8 cellular contexts compared by ENCODE assay signal in genomic region chr3:52144034-52144795, GRCh38. TPM values are rescaled to one million over a fixed set of nuclear protein-coding genes. Genes with fewer than 3 reads are reported as not detected.
DNase-seq lines count a peak whose midpoint lies in the region; ATAC-seq and TF ChIP-seq lines count a peak whose summit lies in the region.

No MANE protein-coding gene starts in this region.

- no peaks in the 10 kb centered on the region for H3K9me3 ChIP-seq in adrenal gland (replicated peaks in 1 of 3)
- H3K9me3 ChIP-seq in heart right ventricle: no peaks in the 10 kb centered on the region

- TF ChIP-seq POLR2A in adrenal gland (IDR thresholded peaks at IDR 0.05): no peak

- intact Hi-C loops in adrenal gland (cut with DNase I): loop anchor here (2.0 kb wide), 1 partner anchor 143 kb away; no protein-coding TSS in a partner anchor
- intact Hi-C loops in heart right ventricle (cut with DNase I): loop anchor here (1.0 to 5.0 kb wide), 12 partner anchors 87 to 202 kb away; partner anchors contain the start of genes DUSP7 (in 2 of the 10), PARP3 (in 2 of the 10) and RRP9 (in 1 of the 10)

- H3K4me3 ChIP-seq in adrenal gland (no peak overlapping the region), heart right ventricle (no peak overlapping the region)

- H3K27ac ChIP-seq in adrenal gland (no peak overlapping the region), heart right ventricle (no peak overlapping the region)

- no peaks in the 10 kb centered on the region for H3K27me3 ChIP-seq in adrenal gland
- no peaks in the 10 kb centered on the region for H3K27me3 ChIP-seq in heart right ventricle

- H3K4me1 ChIP-seq in adrenal gland (replicated peaks in 1 of 2): no peaks in the 10 kb centered on the region
- H3K4me1 ChIP-seq in heart right ventricle: peaks cover 0 to 21% (median 4%) of the 10 kb centered on the region in 9 donors

- peak; percentile 44 to 52 for DNase-seq in NCI-H2081 (lab: John Stamatoyannopoulos, UW)
- DNase-seq in NCI-H2081 treated with DMSO at 0.1 percent for 48 hours (lab: John Stamatoyannopoulos, UW): no peak
- DNase-seq in T-helper 1 cell: peak; percentile 72 to 86 (median 80)
- DNase-seq in adrenal gland: peak; percentile 86 to 97 (median 94)
- peak; percentile 79 to 88 for DNase-seq in heart right ventricle
- DNase-seq in renal cortical epithelial cell (ENCODE audit: low read depth): peak; percentile 61

- no peaks in the 10 kb centered on the region for H3K36me3 ChIP-seq in adrenal gland (replicated peaks in 1 of 2)
- H3K36me3 ChIP-seq in heart right ventricle: peaks cover 0 to 47% (median 0%) of the 10 kb centered on the region in 9 donors

- TF ChIP-seq CTCF in LNCAP (IDR thresholded peaks at IDR 0.05): peak; percentile 92
- peak; percentile 94 to 99 (median 98) for TF ChIP-seq CTCF in adrenal gland (IDR thresholded peaks at IDR 0.05)
- peak; percentile 96 to 99 (median 97) for TF ChIP-seq CTCF in heart right ventricle (IDR thresholded peaks at IDR 0.05)

- ATAC-seq in heart right ventricle (peak; percentile 67 to 89 (median 81)), GM21447 (IDR thresholded peaks at IDR 0.05; ENCODE audit: unreplicated experiment) (no peak)

- 49 to 78% (median 69%) methylated on average over 3 of the region's 3 CpGs for WGBS in adrenal gland, 4 donors
- 72% methylated on average over 3 of the region's 3 CpGs for WGBS in heart right ventricle, 2 donors

RNA-seq across cellular contexts. Expression of gene POC1A, which starts 10.0 kb away (rescaled TPM):
- total RNA-seq in adrenal gland: 1 to 10 TPM; 2.9 to 8.4 (median 5.5) TPM
- polyA plus RNA-seq in adrenal gland: 1 to 10 TPM; 2.0 to 6.4 (median 2.8) TPM
- 1 to 10 TPM in 5 of 10 donors, under 1 TPM in 5; 0.60 to 3.5 (median 1.1) TPM for total RNA-seq in heart right ventricle
- polyA plus RNA-seq in heart right ventricle: 1 to 10 TPM in 1 of 2 donors, under 1 TPM in 1; 0.44 to 1.9 TPM
- 2.5 and 5.0 TPM in 2 replicates for total RNA-seq in renal cortical epithelial cell

RNA-seq across cellular contexts. Expression of gene ALAS1, which starts 53.7 kb away (rescaled TPM):
- total RNA-seq in adrenal gland (1,000 to 10,000 TPM in 1 of 8 donors, 100 to 1,000 TPM in 7; 233 to 3,700 (median 694) TPM), heart right ventricle (100 to 1,000 TPM; 117 to 233 (median 177) TPM), renal cortical epithelial cell (43.9 and 48.3 TPM in 2 replicates)
- polyA plus RNA-seq in adrenal gland (100 to 1,000 TPM in 2 of 3 donors, 10 to 100 TPM in 1; 64.9 to 849 (median 387) TPM), heart right ventricle (10 to 100 TPM; 55.2 to 98.4 TPM)
